ENCODE assay signal across 26 cellular contexts in the genomic region with DNA sequence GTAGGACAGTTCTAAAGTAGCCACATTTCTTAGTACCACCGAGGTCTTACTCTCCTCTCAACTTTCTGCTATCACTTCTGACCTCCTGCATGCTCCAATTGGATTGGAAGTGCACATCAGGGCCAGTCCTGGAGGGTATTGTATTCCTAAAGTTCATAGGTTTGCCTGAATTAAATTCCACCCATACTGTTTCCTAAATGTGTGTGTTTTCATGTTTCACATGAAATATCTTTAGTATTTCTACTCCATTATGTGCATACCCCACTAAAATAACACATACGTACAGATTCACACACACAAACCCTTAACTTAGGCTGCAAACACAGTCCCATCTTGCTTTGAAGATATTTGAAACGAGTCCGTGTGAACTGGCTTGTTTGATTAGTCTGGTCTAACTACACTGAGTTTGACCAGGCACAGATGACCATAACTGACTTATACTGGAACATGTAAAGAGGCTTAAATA. TPM values are rescaled to one million over a fixed set of nuclear protein-coding genes. Genes with fewer than 3 reads are reported as not detected.
DNase-seq lines count a peak whose midpoint lies in the region; ATAC-seq, FAIRE-seq and TF ChIP-seq lines count a peak whose summit lies in the region.
"Had no signal": no experiment of that assay in that cellular context is flagged by ENCODE, and none has a peak within 500 bp of the region (broad histone marks: within the 10 kb centered on the region; RNA-seq: fewer than 3 reads in every experiment).

No MANE protein-coding gene starts in this region.

- H3K79me2 ChIP-seq in HepG2 (ENCODE audit: insufficient read depth, low read length) (peaks cover 4% of the 10 kb centered on the region), PC-3 (ENCODE audit: low read length) (no peaks in the 10 kb centered on the region)

- peaks cover 13% of the 10 kb centered on the region for H3K4me1 Mint-ChIP-seq in nephron
- H3K4me1 Mint-ChIP-seq: CD8-positive, alpha-beta memory T cell; GM23338 had no signal

- H3K9me3 Mint-ChIP-seq in nephron = no peaks in the 10 kb centered on the region
- H3K9me3 Mint-ChIP-seq: CD4-positive, alpha-beta T cell; CD8-positive, alpha-beta memory T cell; GM23338; H9 had no signal

- no peak for TF ChIP-seq RAD21 in HepG2 (CRISPR knock-in tag; IDR thresholded peaks at IDR 0.05)

- WGBS in HepG2 (ENCODE audit: low lambda C conversion rate) = 91% methylated on average over 4 of the region's 4 CpGs
- WGBS in right lobe of liver (ENCODE audit: insufficient coverage, low coverage, low lambda C conversion rate, missing lambda C conversion rate) = 62% methylated on average over 4 of the region's 4 CpGs

- CTCF ChIA-PET in HepG2 (lab: Yijun Ruan, JAX; ENCODE audit: low intra/inter-chr PET ratio, low total read pairs) = no interaction called here
- CTCF ChIA-PET in PC-3 (lab: Charles Lee) = no interaction called here

- H3K9ac ChIP-seq in HepG2 (ENCODE audit: insufficient read depth, low read depth, low read length) (no peak overlapping the region), rectal smooth muscle tissue (ENCODE audit: low read length) (no peak overlapping the region), PC-3 (ENCODE audit: low read length) (no peak overlapping the region)
- H3K9ac ChIP-seq: BLaER1 treated with 17β-estradiol and CSF1 and Interleukin-3, amounts not matched to agents 10 nM and 100 nM had no signal

- no peak for TF ChIP-seq POLR2A in HepG2 (IDR thresholded peaks at IDR 0.05; ENCODE audit: insufficient read depth in 1 of 2, low read depth in 2 of 2, low read length in 2 of 2)
- no peak for TF ChIP-seq POLR2A in right lobe of liver (IDR thresholded peaks at IDR 0.05)

- no TSS peak for BruUV-seq in HepG2 (replicated peaks; lab: Mats Ljungman, UMichigan)
- no TSS peak for BruUV-seq in PC-3 (replicated peaks; lab: Mats Ljungman, UMichigan)

- no peaks in the 10 kb centered on the region for H3K9me2 ChIP-seq in PC-3 (replicated peaks; ENCODE audit: low read length)

- H3K4me3 Mint-ChIP-seq in nephron = no peak overlapping the region
- H3K4me3 Mint-ChIP-seq: CD14-positive monocyte; CD4-positive, alpha-beta T cell; CD8-positive, alpha-beta memory T cell; GM23338; H9 had no signal

- H3K4me2 ChIP-seq in HepG2 (ENCODE audit: low read depth, low read length) (no peak overlapping the region), PC-3 (ENCODE audit: low read length) (no peak overlapping the region)
- H3K4me2 ChIP-seq: BLaER1 treated with 17β-estradiol and CSF1 and Interleukin-3, amounts not matched to agents 10 nM and 100 nM; GM23338 had no signal

- ATAC-seq in HepG2 = no peak
- no peak for ATAC-seq in right lobe of liver
- ATAC-seq in GM19455 (IDR thresholded peaks at IDR 0.05; ENCODE audit: unreplicated experiment) = no peak
- no peak for ATAC-seq in PC-3
- ATAC-seq: GM12878, GM23338, HCT116 had no signal

- H3K36me3 ChIP-seq in HepG2 (replicated peaks in 1 of 2; ENCODE audit: control insufficient read depth in 1 of 2, insufficient read depth in 2 of 2, low read length in 2 of 2) (peaks cover 13 to 73% of the 10 kb centered on the region in 2 experiments), right lobe of liver (peaks cover 0 to 94% (median 28%) of the 10 kb centered on the region in 4 donors), rectal smooth muscle tissue (ENCODE audit: control insufficient read depth, insufficient read depth, low read length) (peaks cover 5% of the 10 kb centered on the region), PC-3 (ENCODE audit: low read depth, low read length) (no peaks in the 10 kb centered on the region)
- H3K36me3 ChIP-seq: BE2C; BLaER1 treated with 17β-estradiol and CSF1 and Interleukin-3, amounts not matched to agents 10 nM and 100 nM had no signal

- no peaks in the 10 kb centered on the region for H3K36me3 Mint-ChIP-seq in nephron (ENCODE audit: low read depth)
- H3K36me3 Mint-ChIP-seq: CD8-positive, alpha-beta memory T cell had no signal

- intact Hi-C loops in HepG2 (cut with micrococcal nuclease; ENCODE audit: unreplicated experiment) = loop anchor here (5.0 kb wide), 2 partner anchors 69 to 71 kb away; no protein-coding TSS in a partner anchor
- intact Hi-C loops in right lobe of liver (cut with DNase I) = loop anchor here in 1 of 2 donors (10.0 kb wide), 1 partner anchor 53 kb away; no protein-coding TSS in a partner anchor
- intact Hi-C loops in PC-3 (cut with micrococcal nuclease) = no loop called here

- H3K9me3 ChIP-seq in HepG2 (ENCODE audit: low read length) (no peaks in the 10 kb centered on the region), right lobe of liver (no peaks in the 10 kb centered on the region), PC-3 (ENCODE audit: low read length) (no peaks in the 10 kb centered on the region)
- H3K9me3 ChIP-seq: BE2C; BLaER1 treated with 17β-estradiol and CSF1 and Interleukin-3, amounts not matched to agents 10 nM and 100 nM had no signal

- H3K27ac ChIP-seq in HepG2 (ENCODE audit: extremely low read length, insufficient read depth, low read length) = no peak overlapping the region
- H3K27ac ChIP-seq in right lobe of liver = peak overlapping the region in 1 of 3 donors; percentile 11
- H3K27ac ChIP-seq in rectal smooth muscle tissue (ENCODE audit: low read depth, low read length) = peak overlapping the region; percentile 11
- no peak overlapping the region for H3K27ac ChIP-seq in PC-3 (ENCODE audit: low read length)
- H3K27ac ChIP-seq: 22Rv1; BLaER1 treated with 17β-estradiol and CSF1 and Interleukin-3, amounts not matched to agents 10 nM and 100 nM had no signal

- H3K4me1 ChIP-seq in HepG2 (ENCODE audit: insufficient read depth, low read length) (peaks cover 20% of the 10 kb centered on the region), right lobe of liver (peaks cover 0 to 61% (median 10%) of the 10 kb centered on the region in 4 donors), rectal smooth muscle tissue (ENCODE audit: control insufficient read depth, insufficient read depth, low read length) (peaks cover 9% of the 10 kb centered on the region), PC-3 (ENCODE audit: insufficient read depth, low read length) (no peaks in the 10 kb centered on the region)
- H3K4me1 ChIP-seq: BE2C; BLaER1 treated with 17β-estradiol and CSF1 and Interleukin-3, amounts not matched to agents 10 nM and 100 nM had no signal

- H3K27me3 ChIP-seq in HepG2 (ENCODE audit: control insufficient read depth in 1 of 2, insufficient read depth in 2 of 2, low read length in 2 of 2) (no peaks in the 10 kb centered on the region), right lobe of liver (no peaks in the 10 kb centered on the region), rectal smooth muscle tissue (ENCODE audit: control insufficient read depth, insufficient read depth, low read length) (no peaks in the 10 kb centered on the region), PC-3 (ENCODE audit: low read length) (peaks cover 41% of the 10 kb centered on the region)
- H3K27me3 ChIP-seq: BE2C; BLaER1 treated with 17β-estradiol and CSF1 and Interleukin-3, amounts not matched to agents 10 nM and 100 nM had no signal

- peak overlapping the region in 2 of 3 experiments; percentile 10 to 83 for H3K27ac Mint-ChIP-seq in nephron
- H3K27ac Mint-ChIP-seq: CD14-positive monocyte; CD4-positive, alpha-beta T cell; CD8-positive, alpha-beta memory T cell; GM23338; H9 had no signal

- H4K20me1 ChIP-seq in HepG2 (ENCODE audit: insufficient read depth, low read length) (no peaks in the 10 kb centered on the region; the same call in 1 of the 2 replicates), PC-3 (ENCODE audit: low read length) (no peaks in the 10 kb centered on the region)
- H4K20me1 ChIP-seq: BLaER1 treated with 17β-estradiol and CSF1 and Interleukin-3, amounts not matched to agents 10 nM and 100 nM had no signal

- H3F3A ChIP-seq in PC-3 (ENCODE audit: low read length, unreplicated experiment) = no peaks in the 10 kb centered on the region

- H3K27me3 Mint-ChIP-seq in nephron (ENCODE audit: low read depth) = no peaks in the 10 kb centered on the region
- H3K27me3 Mint-ChIP-seq: CD4-positive, alpha-beta T cell had no signal

- TF ChIP-seq CTCF in HepG2 (CRISPR knock-in tag; IDR thresholded peaks at IDR 0.05) (no peak), right lobe of liver (IDR thresholded peaks at IDR 0.05) (no peak), nephron (IDR thresholded peaks at IDR 0.05; ENCODE audit: unreplicated experiment in 3 of 3) (no peak), PC-3 (conservative IDR thresholded peaks at IDR 0.05; ENCODE audit: low read depth, low read length) (no peak)

- no peak for TF ChIP-seq EP300 in HepG2 (IDR thresholded peaks at IDR 0.05; ENCODE audit: low read depth in 2 of 2, low read length in 2 of 2)
- TF ChIP-seq EP300 in HepG2 (CRISPR knock-in tag; IDR thresholded peaks at IDR 0.05; ENCODE audit: borderline replicate concordance) = no peak

- no peak for DNase-seq in HepG2 (ENCODE audit: low spot score)
- no peak for DNase-seq in right lobe of liver
- DNase-seq in SK-N-DZ (ENCODE audit: low spot score) = no peak
- no peak for DNase-seq in PC-3
- DNase-seq: ACHN; AML-193; BE2C; CD4-positive, alpha-beta T cell; CD8-positive, alpha-beta memory T cell; DMS 273 treated with DMSO at 0.1 percent for 48 hours; DMS79; EL; GDM1; H9 had no signal

- H2AFZ ChIP-seq in HepG2 (ENCODE audit: low read length) = no peak overlapping the region
- no peak overlapping the region for H2AFZ ChIP-seq in PC-3 (ENCODE audit: low read length)
- H2AFZ ChIP-seq: GM23338 had no signal

- no peak overlapping the region for H3K4me3 ChIP-seq in HepG2 (replicated peaks in 1 of 3; ENCODE audit: insufficient read depth in 1 of 3, low read depth in 2 of 3, low read length in 3 of 3)
- H3K4me3 ChIP-seq in right lobe of liver = no peak overlapping the region
- H3K4me3 ChIP-seq in rectal smooth muscle tissue (ENCODE audit: low read length) = no peak overlapping the region
- H3K4me3 ChIP-seq in PC-3 (ENCODE audit: low read length) = no peak overlapping the region
- H3K4me3 ChIP-seq: BLaER1 treated with 17β-estradiol and CSF1 and Interleukin-3, amounts not matched to agents 10 nM and 100 nM; GM12878; GM23338 had no signal

- FAIRE-seq in HepG2 (lab: Jason Lieb, UNC) = no peak
- FAIRE-seq: A204.1, D721Med, GM12878, GM19239 had no signal

- in situ Hi-C loops in HepG2 (cut with HindIII; ENCODE audit: extremely low pct_ligation_motif_present, low pct_unique_long_range_greater_than_20kb) = no loop called here

- POLR2A ChIA-PET in HepG2 (lab: Yijun Ruan, JAX) = no interaction called here
- POLR2A ChIA-PET in PC-3 (lab: Charles Lee; ENCODE audit: unreplicated experiment) = no interaction called here

RNA-seq across cellular contexts. Expression of a gene that starts 24.8 kb away (rescaled TPM):
- total RNA-seq in HepG2 (2016; rRNA removed; fragmentation: Illumina TruSeq; extraction: Trizol) (439 and 686 TPM in 2 replicates), right lobe of liver (1,000 to 10,000 TPM in 1 of 6 experiments, 100 to 1,000 TPM in 5; 309 to 1,702 (median 521) TPM), PC-3 (2014; rRNA removed) (not detected in 2 replicates)
- 23.4 and 28.1 TPM in 2 replicates for total RNA-seq in HepG2 (2016; cell fraction: cytosol; rRNA removed; fragmentation: Illumina TruSeq; extraction: Trizol; ENCODE audit: low read depth)
- 431 and 688 TPM in 2 replicates for total RNA-seq in HepG2 (2016; cell fraction: insoluble cytoplasmic fraction; rRNA removed; fragmentation: Illumina TruSeq; extraction: Trizol)
- 55.9 and 65.7 TPM in 2 replicates for total RNA-seq in HepG2 (2016; cell fraction: membrane; rRNA removed; fragmentation: Illumina TruSeq; extraction: Trizol)
- total RNA-seq in HepG2 (2016; cell fraction: nucleus; rRNA removed; fragmentation: Illumina TruSeq; extraction: Trizol) = 230 and 235 TPM in 2 replicates
- polyA plus RNA-seq in HepG2 (2011; rRNA removed) = 50.0 and 88.2 TPM in 2 replicates
- 43.0 and 53.0 TPM in 2 replicates for polyA plus RNA-seq in HepG2 (2011; cell fraction: cytosol; rRNA removed)
- 15.1 and 17.0 TPM in 2 replicates for polyA plus RNA-seq in HepG2 (2011; cell fraction: nucleus; rRNA removed)
- polyA plus RNA-seq in HepG2 (2012) = 160 and 206 TPM in 2 replicates
- polyA plus RNA-seq in HepG2 (2016; cell fraction: cytosol; fragmentation: Illumina TruSeq; extraction: Trizol; ENCODE audit: low read depth) = 21.3 and 24.3 TPM in 2 replicates
- polyA plus RNA-seq in HepG2 (2016; cell fraction: insoluble cytoplasmic fraction; fragmentation: Illumina TruSeq; extraction: Trizol; ENCODE audit: low read depth) = 619 and 655 TPM in 2 replicates
- polyA plus RNA-seq in HepG2 (2016; cell fraction: membrane; fragmentation: Illumina TruSeq; extraction: Trizol; ENCODE audit: low read depth) = 40.3 and 48.6 TPM in 2 replicates
- 212 and 215 TPM in 2 replicates for polyA plus RNA-seq in HepG2 (2016; cell fraction: nucleus; fragmentation: Illumina TruSeq; extraction: Trizol; ENCODE audit: insufficient read depth, low read depth)
- 40.3 TPM in 1 of 2 replicates, not detected in the other for polyA minus RNA-seq in HepG2 (2011; rRNA and poly(A)+ RNA removed; ENCODE audit: low replicate concordance)
- 50.9 and 76.9 TPM in 2 replicates for polyA minus RNA-seq in HepG2 (2011; cell fraction: cytosol; rRNA and poly(A)+ RNA removed)
- polyA minus RNA-seq in HepG2 (2011; cell fraction: nucleus; rRNA and poly(A)+ RNA removed) = 88.4 and 90.4 TPM in 2 replicates
- polyA plus RNA-seq in SK-N-DZ (2014; cell fraction: cytosol; rRNA removed) = 0.49 TPM in 1 of 2 replicates, not detected in the other
- polyA plus RNA-seq in SK-N-DZ (2014; cell fraction: nucleus; rRNA removed) = not detected in 2 replicates
- polyA plus RNA-seq: CD8-positive, alpha-beta memory T cell had no signal

Comparison
In these comparisons a context has a peak if more than half of its experiments do, and no peak if none do; other contexts are left out.
1. RNA of a gene that starts 24.8 kb away (total RNA-seq): 309 to 1,702 TPM in right lobe of liver and 23.4 to 688 TPM in HepG2; not detected in PC-3; every median in the first group is over 10 times any median in the second.